In genomic region chr12:3119192-3119744, GRCh38 we compare ENCODE assay signal across 11 cellular contexts. TPM values are rescaled to one million over a fixed set of nuclear protein-coding genes. Genes with fewer than 3 reads are reported as not detected.
DNase-seq lines count a peak whose midpoint lies in the region; ATAC-seq and TF ChIP-seq lines count a peak whose summit lies in the region.
"Had no signal": no experiment of that assay in that cellular context is flagged by ENCODE, and none has a peak within 500 bp of the region (broad histone marks: within the 10 kb centered on the region; RNA-seq: fewer than 3 reads in every experiment).

No MANE protein-coding gene starts in this region.

- peaks cover 10% of the 10 kb centered on the region for H3K27me3 Mint-ChIP-seq in nephron (ENCODE audit: low read depth)

- TF ChIP-seq CTCF in heart left ventricle (IDR thresholded peaks at IDR 0.05) (no peak), epithelial cell of proximal tubule (conservative IDR thresholded peaks at IDR 0.05; ENCODE audit: low read depth, low read length) (no peak), nephron (IDR thresholded peaks at IDR 0.05; ENCODE audit: unreplicated experiment in 3 of 3) (no peak), upper lobe of right lung (IDR thresholded peaks at IDR 0.05) (no peak)

- H3K36me3 ChIP-seq in heart left ventricle (no peaks in the 10 kb centered on the region), upper lobe of right lung (no peaks in the 10 kb centered on the region)
- H3K36me3 ChIP-seq: Peyer's patch had no signal

- H3K27ac ChIP-seq in heart left ventricle (peak overlapping the region; percentile 55 to 89 (median 80)), upper lobe of right lung (peak overlapping the region; percentile 75)
- H3K27ac ChIP-seq: A549 had no signal

- ATAC-seq in heart left ventricle (no peak), left cardiac atrium (no peak), upper lobe of right lung (peak; percentile 66)

- H3K4me1 Mint-ChIP-seq in nephron: peaks cover 49% of the 10 kb centered on the region

- peaks cover 23% of the 10 kb centered on the region for H3K36me3 Mint-ChIP-seq in nephron (ENCODE audit: low read depth)

- H3K4me1 ChIP-seq in heart left ventricle (peaks cover 29 to 78% (median 70%) of the 10 kb centered on the region in 12 donors), upper lobe of right lung (peaks cover 49% of the 10 kb centered on the region)
- H3K4me1 ChIP-seq: A549 had no signal

- H3K27me3 ChIP-seq in heart left ventricle (no peaks in the 10 kb centered on the region), upper lobe of right lung (no peaks in the 10 kb centered on the region)
- H3K27me3 ChIP-seq: Peyer's patch had no signal

- H3K4me3 ChIP-seq in heart left ventricle (no peak overlapping the region), epithelial cell of proximal tubule (ENCODE audit: low read depth, low read length) (peak overlapping the region; percentile 22), upper lobe of right lung (no peak overlapping the region)
- H3K4me3 ChIP-seq: A549, Peyer's patch had no signal

- intact Hi-C loops in heart left ventricle (cut with DNase I): loop anchor here in 4 of 10 donors (5.0 kb wide), 1 partner anchor 37 kb away; no protein-coding TSS in a partner anchor
- intact Hi-C loops in left cardiac atrium (cut with DNase I): loop anchor here in 1 of 2 donors (5.0 kb wide), 1 partner anchor 42 kb away; the partner anchor contains the start of gene TSPAN9
- intact Hi-C loops in upper lobe of right lung (cut with DNase I): no loop called here

- peaks cover 6% of the 10 kb centered on the region for H3K9me3 Mint-ChIP-seq in nephron

- TF ChIP-seq POLR2A in heart left ventricle (IDR thresholded peaks at IDR 0.05): no peak

- H3K9me3 ChIP-seq in heart left ventricle (peaks cover 0 to 4% (median 0%) of the 10 kb centered on the region in 12 donors), upper lobe of right lung (no peaks in the 10 kb centered on the region)
- H3K9me3 ChIP-seq: A549, Peyer's patch had no signal

- DNase-seq in heart left ventricle: peak in 1 of 5 donors; percentile 21
- no peak for DNase-seq in left cardiac atrium
- no peak for DNase-seq in epithelial cell of proximal tubule (ENCODE audit: low read depth)
- no peak for DNase-seq in upper lobe of right lung
- DNase-seq in NOMO-1 treated with DMSO at 0.1 percent for 48 hours (lab: John Stamatoyannopoulos, UW; ENCODE audit: unreplicated experiment): no peak
- DNase-seq in NCI-H146 treated with DMSO at 0.1 percent for 48 hours (lab: John Stamatoyannopoulos, UW; ENCODE audit: unreplicated experiment): no peak
- DNase-seq in NCI-H1694 (lab: John Stamatoyannopoulos, UW): no peak
- DNase-seq: NCI-H1092 treated with DMSO at 0.1 percent for 48 hours, Peyer's patch had no signal

- WGBS in heart left ventricle, 4 donors: 52 to 74% (median 67%) methylated on average over 9 of the region's 9 CpGs

- peak overlapping the region in 1 of 3 experiments; percentile 17 for H3K4me3 Mint-ChIP-seq in nephron

- H3K27ac Mint-ChIP-seq in nephron: peak overlapping the region; percentile 91 to 98 (median 93)

RNA-seq across cellular contexts. Expression of gene TSPAN9, which starts 42.1 kb away (rescaled TPM):
- 100 to 1,000 TPM in 8 of 9 donors, 10 to 100 TPM in 1; 70.0 to 387 (median 158) TPM for total RNA-seq in heart left ventricle
- polyA plus RNA-seq in heart left ventricle: 100 to 1,000 TPM; 109 to 120 TPM
- total RNA-seq in left cardiac atrium: 100 to 1,000 TPM; 125 to 201 TPM
- 20.5 and 21.6 TPM in 2 replicates for total RNA-seq in epithelial cell of proximal tubule
- total RNA-seq in upper lobe of right lung: 81.2 TPM
